1 cellular context compared by ENCODE assay signal in genomic region chr20:35225319-35226125, GRCh38.
TF ChIP-seq lines count a peak whose summit lies in the region.

No MANE protein-coding gene starts in this region.

TF ChIP-seq in endothelial cell of umbilical vein, 7 proteins besides CTCF, POLR2A, EP300 and RAD21:
- TF ChIP-seq MYC (IDR thresholded peaks at IDR 0.05; ENCODE audit: low read depth, low read length): no peak
- TF ChIP-seq FOS (IDR thresholded peaks at IDR 0.05; ENCODE audit: borderline replicate concordance, insufficient read depth, low read length): no peak
- peak; percentile 69 for TF ChIP-seq POLR2AphosphoS5 (IDR thresholded peaks at IDR 0.05; ENCODE audit: insufficient read depth, low read depth, low read length)
- peak; percentile 90 for TF ChIP-seq GATA2 (IDR thresholded peaks at IDR 0.05; ENCODE audit: insufficient read depth, insufficient read length, low read depth, low read length)
